13 cellular contexts compared by ENCODE assay signal in genomic region chr17:43410557-43411368, GRCh38. TPM values are rescaled to one million over a fixed set of nuclear protein-coding genes. Genes with fewer than 3 reads are reported as not detected.
DNase-seq lines count a peak whose midpoint lies in the region; ATAC-seq and TF ChIP-seq lines count a peak whose summit lies in the region.
"Had no signal": no experiment of that assay in that cellular context is flagged by ENCODE, and none has a peak within 500 bp of the region (broad histone marks: within the 10 kb centered on the region; RNA-seq: fewer than 3 reads in every experiment).

No MANE protein-coding gene starts in this region.

- no peak overlapping the region for H3K4ac ChIP-seq in H9 (ENCODE audit: low read depth, low read length)
- H3K4ac ChIP-seq in trophoblast cell (ENCODE audit: low read depth, low read length), result no peak overlapping the region

- no peak overlapping the region for H4K8ac ChIP-seq in H9 (replicated peaks; ENCODE audit: insufficient read length, low read depth, low read length)
- no peak overlapping the region for H4K8ac ChIP-seq in trophoblast cell (ENCODE audit: low read depth, low read length)

- H3K79me2 ChIP-seq in H9 (ENCODE audit: insufficient read depth, low read length) (no peaks in the 10 kb centered on the region), trophoblast cell (ENCODE audit: control insufficient read depth, insufficient read depth, low read length, poor library complexity) (peaks cover 2% of the 10 kb centered on the region)

- peaks cover 0 to 4% of the 10 kb centered on the region in 2 experiments; a peak in 3 of 5 replicates for H3K9me3 Mint-ChIP-seq in H9
- H3K9me3 Mint-ChIP-seq in activated T-helper 17 cell treated with anti-CD3 and anti-CD28 coated beads, Interleukin-2, amount 50 U/mL, for 72 hours, result no peaks in the 10 kb centered on the region
- H3K9me3 Mint-ChIP-seq in stimulated activated naive CD8-positive, alpha-beta T cell treated with anti-CD3 and anti-CD28 coated beads, Interleukin-15, amount 100 ng/mL, for 72 hours, result no peaks in the 10 kb centered on the region
- no peaks in the 10 kb centered on the region for H3K9me3 Mint-ChIP-seq in activated T-helper 2 cell treated with anti-CD3 and anti-CD28 coated beads, Interferon-gamma antibody, Interleukin-2, Interleukin-4, amounts not matched to agents 10 μg/mL and 5 μg/mL and 100 μg/mL, durations not matched to agents 14 hours and 24 hours and 36 hours
- H3K9me3 Mint-ChIP-seq: CD8-positive, alpha-beta T cell; natural killer cell had no signal

- no peak for TF ChIP-seq CTCF in H9 (conservative IDR thresholded peaks at IDR 0.05)
- no peak for TF ChIP-seq CTCF in left ventricle myocardium inferior (IDR thresholded peaks at IDR 0.05; ENCODE audit: borderline replicate concordance)

- no peak overlapping the region for H2BK20ac ChIP-seq in H9 (ENCODE audit: low read depth, low read length, poor library complexity, severe bottlenecking)

- H3K9me3 ChIP-seq in H9 (ENCODE audit: control insufficient read depth, low read depth, low read length), result no peaks in the 10 kb centered on the region
- H3K9me3 ChIP-seq in left ventricle myocardium inferior (replicated peaks), result no peaks in the 10 kb centered on the region
- peaks cover 2% of the 10 kb centered on the region for H3K9me3 ChIP-seq in trophoblast cell (ENCODE audit: insufficient read depth, low read depth, low read length)

- H2AFZ ChIP-seq in H9 (ENCODE audit: low read length) (no peak overlapping the region), trophoblast cell (ENCODE audit: insufficient read depth, low read length, poor library complexity) (no peak overlapping the region)

- H3K4me2 ChIP-seq in H9 (ENCODE audit: insufficient read depth, insufficient read length, low read length) (no peak overlapping the region), trophoblast cell (ENCODE audit: low read length) (no peak overlapping the region)

- no peaks in the 10 kb centered on the region for H3K27me3 ChIP-seq in H9 (ENCODE audit: insufficient read depth, low read length)
- H3K27me3 ChIP-seq in left ventricle myocardium inferior (ENCODE audit: low read depth), result no peaks in the 10 kb centered on the region
- H3K27me3 ChIP-seq in trophoblast cell (ENCODE audit: insufficient read depth, low read length), result no peaks in the 10 kb centered on the region

- H3K4me3 ChIP-seq in left ventricle myocardium inferior, result no peak overlapping the region
- H3K4me3 ChIP-seq in trophoblast cell (ENCODE audit: low read depth, low read length), result no peak overlapping the region

- H3K4me1 ChIP-seq in H9 (ENCODE audit: insufficient read depth, low read length), result no peaks in the 10 kb centered on the region
- peaks cover 22% of the 10 kb centered on the region for H3K4me1 ChIP-seq in left ventricle myocardium inferior
- H3K4me1 ChIP-seq in trophoblast cell (ENCODE audit: control insufficient read depth in 1 of 2, insufficient read depth in 2 of 2, low read length in 2 of 2), result peaks cover 8 to 16% of the 10 kb centered on the region in 2 experiments

- H3K23ac ChIP-seq in H9 (ENCODE audit: insufficient read length, low read depth, low read length) (no peak overlapping the region), trophoblast cell (ENCODE audit: low read length) (no peak overlapping the region)

- H3K79me1 ChIP-seq in H9 (ENCODE audit: insufficient read depth, low read depth, low read length, poor library complexity, severe bottlenecking) (no peaks in the 10 kb centered on the region), trophoblast cell (ENCODE audit: low read length) (peaks cover 3% of the 10 kb centered on the region)

- ATAC-seq in activated T-helper 17 cell treated with anti-CD3 and anti-CD28 coated beads, Interleukin-2, amount 50 U/mL, for 72 hours (replicated peaks), result no peak
- ATAC-seq in HG02981 (IDR thresholded peaks at IDR 0.05; ENCODE audit: unreplicated experiment), result no peak
- ATAC-seq in stimulated activated naive CD8-positive, alpha-beta T cell treated with anti-CD3 and anti-CD28 coated beads, Interleukin-15, amount 100 ng/mL, for 72 hours, result no peak
- ATAC-seq: CD8-positive, alpha-beta T cell; natural killer cell had no signal

- no peak overlapping the region for H2AK5ac ChIP-seq in H9 (ENCODE audit: insufficient read length, low read length)
- no peak overlapping the region for H2AK5ac ChIP-seq in trophoblast cell (ENCODE audit: low read length)

- H3K4me3 Mint-ChIP-seq in H9, result no peak overlapping the region
- H3K4me3 Mint-ChIP-seq in activated T-helper 17 cell treated with anti-CD3 and anti-CD28 coated beads, Interleukin-2, amount 50 U/mL, for 72 hours, result no peak overlapping the region
- no peak overlapping the region for H3K4me3 Mint-ChIP-seq in stimulated activated naive CD8-positive, alpha-beta T cell treated with anti-CD3 and anti-CD28 coated beads, Interleukin-15, amount 100 ng/mL, for 72 hours
- no peak overlapping the region for H3K4me3 Mint-ChIP-seq in activated T-helper 2 cell treated with anti-CD3 and anti-CD28 coated beads, Interferon-gamma antibody, Interleukin-2, Interleukin-4, amounts not matched to agents 10 μg/mL and 5 μg/mL and 100 μg/mL, durations not matched to agents 14 hours and 24 hours and 36 hours (ENCODE audit: low read depth)
- H3K4me3 Mint-ChIP-seq: activated naive CD8-positive, alpha-beta T cell; CD8-positive, alpha-beta T cell; natural killer cell had no signal

- intact Hi-C loops in left ventricle myocardium inferior (cut with micrococcal nuclease), result no loop called here
- intact Hi-C loops in activated T-helper 2 cell treated with anti-CD3 and anti-CD28 coated beads, Interferon-gamma antibody, Interleukin-2, Interleukin-4, amounts not matched to agents 10 μg/mL and 5 μg/mL and 100 μg/mL, durations not matched to agents 14 hours and 24 hours and 36 hours (cut with micrococcal nuclease), result no loop called here

- H2BK5ac ChIP-seq in H9 (ENCODE audit: insufficient read length, low read length) (no peak overlapping the region), trophoblast cell (ENCODE audit: low read depth, low read length, poor library complexity) (no peak overlapping the region)

- H3K4me1 Mint-ChIP-seq in H9, result peaks cover 13 to 21% of the 10 kb centered on the region in 2 experiments
- H3K4me1 Mint-ChIP-seq in activated T-helper 17 cell treated with anti-CD3 and anti-CD28 coated beads, Interleukin-2, amount 50 U/mL, for 72 hours, result no peaks in the 10 kb centered on the region
- H3K4me1 Mint-ChIP-seq in stimulated activated naive CD8-positive, alpha-beta T cell treated with anti-CD3 and anti-CD28 coated beads, Interleukin-15, amount 100 ng/mL, for 72 hours, result no peaks in the 10 kb centered on the region
- peaks cover 3% of the 10 kb centered on the region for H3K4me1 Mint-ChIP-seq in activated T-helper 2 cell treated with anti-CD3 and anti-CD28 coated beads, Interferon-gamma antibody, Interleukin-2, Interleukin-4, amounts not matched to agents 10 μg/mL and 5 μg/mL and 100 μg/mL, durations not matched to agents 14 hours and 24 hours and 36 hours (ENCODE audit: low read depth)
- H3K4me1 Mint-ChIP-seq: natural killer cell had no signal

- no peak overlapping the region for H4K5ac ChIP-seq in H9 (ENCODE audit: insufficient read length, low read depth, low read length)

- no peaks in the 10 kb centered on the region for H4K20me1 ChIP-seq in H9 (ENCODE audit: control insufficient read depth, insufficient read depth, insufficient read length)

- no peaks in the 10 kb centered on the region for H3K23me2 ChIP-seq in H9 (ENCODE audit: insufficient read length, low read depth, low read length, poor library complexity, severe bottlenecking)

- H3K36me3 ChIP-seq in left ventricle myocardium inferior (no peaks in the 10 kb centered on the region), trophoblast cell (ENCODE audit: control insufficient read depth in 1 of 2, insufficient read depth in 2 of 2, low read length in 2 of 2) (no peaks in the 10 kb centered on the region)

- H3K27ac Mint-ChIP-seq in H9, result peak overlapping the region in 2 of 3 experiments; percentile 48 to 57; a peak in 2 of 7 replicates
- H3K27ac Mint-ChIP-seq in activated T-helper 17 cell treated with anti-CD3 and anti-CD28 coated beads, Interleukin-2, amount 50 U/mL, for 72 hours, result peak overlapping the region; percentile 43
- H3K27ac Mint-ChIP-seq in stimulated activated naive CD8-positive, alpha-beta T cell treated with anti-CD3 and anti-CD28 coated beads, Interleukin-15, amount 100 ng/mL, for 72 hours, result peak overlapping the region in 1 of 2 donors; percentile 95
- no peak overlapping the region for H3K27ac Mint-ChIP-seq in activated T-helper 2 cell treated with anti-CD3 and anti-CD28 coated beads, Interferon-gamma antibody, Interleukin-2, Interleukin-4, amounts not matched to agents 10 μg/mL and 5 μg/mL and 100 μg/mL, durations not matched to agents 14 hours and 24 hours and 36 hours
- H3K27ac Mint-ChIP-seq: activated naive CD8-positive, alpha-beta T cell; CD8-positive, alpha-beta T cell; natural killer cell had no signal

- no peak overlapping the region for H2BK15ac ChIP-seq in H9 (ENCODE audit: low read depth, low read length)

- no peak for DNase-seq in H9
- no peak for DNase-seq in left ventricle myocardium inferior
- no peak for DNase-seq in trophoblast cell
- no peak for DNase-seq in stimulated activated naive CD8-positive, alpha-beta T cell treated with anti-CD3 and anti-CD28 coated beads, Interleukin-15, amount 100 ng/mL, for 72 hours
- DNase-seq in NCI-H1436 (lab: John Stamatoyannopoulos, UW), result no peak
- DNase-seq in activated T-helper 2 cell treated with anti-CD3 and anti-CD28 coated beads, Interferon-gamma antibody, Interleukin-2, Interleukin-4, amounts not matched to agents 10 μg/mL and 5 μg/mL and 100 μg/mL, durations not matched to agents 14 hours and 24 hours and 36 hours (ENCODE audit: low spot score), result no peak
- DNase-seq: CD8-positive, alpha-beta T cell; KG1; natural killer cell; NCI-H1694 had no signal

- no peak overlapping the region for H3K14ac ChIP-seq in H9 (ENCODE audit: insufficient read depth, low read length)
- H3K14ac ChIP-seq in trophoblast cell (ENCODE audit: low read length), result no peak overlapping the region

- H4K12ac ChIP-seq in trophoblast cell (ENCODE audit: low read depth, low read length), result no peak overlapping the region

- no peak overlapping the region for H3T11ph ChIP-seq in H9 (ENCODE audit: low read length)

- no peak overlapping the region for H3K56ac ChIP-seq in H9 (ENCODE audit: insufficient read length, low read depth, low read length)

- H2BK12ac ChIP-seq in H9 (ENCODE audit: insufficient read length, low read depth, low read length) (no peak overlapping the region), trophoblast cell (ENCODE audit: low read length) (no peak overlapping the region)

- H3K9ac ChIP-seq in H9 (ENCODE audit: extremely low read depth, insufficient read length, low read length) (no peak overlapping the region), trophoblast cell (ENCODE audit: low read length) (no peak overlapping the region)

- no peaks in the 10 kb centered on the region; a peak in 1 of 7 replicates for H3K36me3 Mint-ChIP-seq in H9 (ENCODE audit: insufficient read depth in 1 of 3, low read depth in 3 of 3)
- H3K36me3 Mint-ChIP-seq in activated T-helper 17 cell treated with anti-CD3 and anti-CD28 coated beads, Interleukin-2, amount 50 U/mL, for 72 hours (ENCODE audit: low read depth), result no peaks in the 10 kb centered on the region
- no peaks in the 10 kb centered on the region for H3K36me3 Mint-ChIP-seq in activated T-helper 2 cell treated with anti-CD3 and anti-CD28 coated beads, Interferon-gamma antibody, Interleukin-2, Interleukin-4, amounts not matched to agents 10 μg/mL and 5 μg/mL and 100 μg/mL, durations not matched to agents 14 hours and 24 hours and 36 hours (ENCODE audit: low read depth)
- H3K36me3 Mint-ChIP-seq: activated naive CD8-positive, alpha-beta T cell; CD8-positive, alpha-beta T cell; natural killer cell had no signal

- H3K18ac ChIP-seq in H9 (ENCODE audit: insufficient read length, low read depth, low read length) (no peak overlapping the region), trophoblast cell (ENCODE audit: low read length) (no peak overlapping the region)

- H3K27me3 Mint-ChIP-seq in H9 (ENCODE audit: low read depth), result peaks cover 2% of the 10 kb centered on the region
- H3K27me3 Mint-ChIP-seq in activated T-helper 17 cell treated with anti-CD3 and anti-CD28 coated beads, Interleukin-2, amount 50 U/mL, for 72 hours, result peaks cover 25% of the 10 kb centered on the region
- peaks cover 20% of the 10 kb centered on the region for H3K27me3 Mint-ChIP-seq in stimulated activated naive CD8-positive, alpha-beta T cell treated with anti-CD3 and anti-CD28 coated beads, Interleukin-15, amount 100 ng/mL, for 72 hours
- peaks cover 18% of the 10 kb centered on the region for H3K27me3 Mint-ChIP-seq in activated T-helper 2 cell treated with anti-CD3 and anti-CD28 coated beads, Interferon-gamma antibody, Interleukin-2, Interleukin-4, amounts not matched to agents 10 μg/mL and 5 μg/mL and 100 μg/mL, durations not matched to agents 14 hours and 24 hours and 36 hours (ENCODE audit: low read depth)

- H2BK120ac ChIP-seq in H9 (ENCODE audit: low read depth, low read length, poor library complexity, severe bottlenecking) (no peak overlapping the region), trophoblast cell (ENCODE audit: insufficient read depth, low read length, poor library complexity) (peak overlapping the region; percentile 11)

- H3K27ac ChIP-seq in H9 (ENCODE audit: insufficient read length, low read depth, low read length) (no peak overlapping the region), left ventricle myocardium inferior (replicated peaks) (peak overlapping the region; percentile 64), trophoblast cell (ENCODE audit: low read depth, low read length) (no peak overlapping the region)

- no CpG with 5 or more reads among the region's 6 CpGs for WGBS in H9 (ENCODE audit: extremely low coverage, insufficient read length, low lambda C conversion rate)
- WGBS in trophoblast cell (ENCODE audit: extremely low coverage, insufficient coverage, insufficient read length), result no CpG with 5 or more reads among the region's 6 CpGs

- no peak overlapping the region for H4K91ac ChIP-seq in H9 (ENCODE audit: insufficient read length, low read depth, low read length)
- no peak overlapping the region for H4K91ac ChIP-seq in trophoblast cell (ENCODE audit: low read depth, low read length)

RNA-seq across cellular contexts. Expression of gene ARL4D, which starts 12.0 kb away (rescaled TPM):
- total RNA-seq in H9 (2021) (6.2 and 6.4 TPM in 2 replicates), left ventricle myocardium inferior (7.1 TPM)
- total RNA-seq in activated T-helper 17 cell treated with anti-CD3 and anti-CD28 coated beads, Interleukin-2, amount 50 U/mL, for 72 hours, result 1 to 10 TPM; 1.7 to 2.5 TPM
- polyA plus RNA-seq in trophoblast cell (2013), result 11.4 and 12.1 TPM in 2 replicates
- 4.0 and 4.9 TPM in 2 replicates for total RNA-seq in activated T-helper 2 cell treated with anti-CD3 and anti-CD28 coated beads, Interferon-gamma antibody, Interleukin-2, Interleukin-4, amounts not matched to agents 10 μg/mL and 5 μg/mL and 100 μg/mL, durations not matched to agents 14 hours and 24 hours and 36 hours
